ENCODE assay signal across 8 cellular contexts in genomic region chr17:77888242-77889134, GRCh38.
DNase-seq lines count a peak whose midpoint lies in the region; ATAC-seq and TF ChIP-seq lines count a peak whose summit lies in the region.

No MANE protein-coding gene starts in this region.

- DNase-seq in CD14-positive monocyte (ENCODE audit: low spot score) (no peak), T-cell (no peak), esophagus squamous epithelium (lab: John Stamatoyannopoulos, UW) (no peak), NAMALWA (ENCODE audit: low spot score) (no peak), Karpas-422 (no peak), H7 (no peak)

- peaks cover 52 to 81% (median 76%) of the 10 kb centered on the region in 3 donors for H3K27me3 Mint-ChIP-seq in CD14-positive monocyte (ENCODE audit: low read depth in 3 of 3)
- H3K27me3 Mint-ChIP-seq in T-cell = no peaks in the 10 kb centered on the region

- TF ChIP-seq POLR2A in esophagus squamous epithelium (IDR thresholded peaks at IDR 0.05) = no peak

- H3K27me3 ChIP-seq in esophagus squamous epithelium = peaks cover 0 to 88% (median 0%) of the 10 kb centered on the region in 4 donors
- peaks cover 20% of the 10 kb centered on the region for H3K27me3 ChIP-seq in neutrophil
- no peaks in the 10 kb centered on the region; the same call in 1 of the 2 replicates for H3K27me3 ChIP-seq in Karpas-422 (ENCODE audit: low read length)
- H3K27me3 ChIP-seq in H7 (ENCODE audit: control insufficient read depth, insufficient read depth, low read length) = no peaks in the 10 kb centered on the region; the same call in 1 of the 2 replicates

- H3K9me3 ChIP-seq in esophagus squamous epithelium (no peaks in the 10 kb centered on the region), neutrophil (no peaks in the 10 kb centered on the region), Karpas-422 (ENCODE audit: low read length) (no peaks in the 10 kb centered on the region)

- no peak overlapping the region for H3K4me2 ChIP-seq in Karpas-422 (ENCODE audit: low read depth, low read length, poor library complexity, severe bottlenecking)

- WGBS in esophagus squamous epithelium, 2 donors = 30 to 37% methylated on average over 12 to 13 of the region's 13 CpGs

- CTCF ChIA-PET in T-cell (lab: Charles Lee) = interaction anchor here in 1 of 2 donors (0.8 kb wide), 1 partner anchor 70 kb away, joined by 5 read pairs; the partner anchor contains the start of gene TNRC6C

- H4K20me1 ChIP-seq in Karpas-422 (ENCODE audit: insufficient read depth, low read depth, low read length) = no peaks in the 10 kb centered on the region

- peak overlapping the region; percentile 84 to 95 for H3K4me3 Mint-ChIP-seq in CD14-positive monocyte
- H3K4me3 Mint-ChIP-seq in T-cell = peak overlapping the region; percentile 86 to 90 (median 90)

- POLR2A ChIA-PET in T-cell (lab: Charles Lee) = interaction anchor here (0.7 to 1.1 kb wide), 4 partner anchors 12 to 501 kb away, joined by 5 to 7 read pairs (median 6); partner anchors contain the start of gene TNRC6C (in 1 of the 2)

- peak overlapping the region; percentile 19 to 64 (median 50) for H3K4me3 ChIP-seq in esophagus squamous epithelium
- H3K4me3 ChIP-seq in neutrophil (ENCODE audit: low read depth in 1 of 2, low read length in 1 of 2) = peak overlapping the region; percentile 65 to 72
- H3K4me3 ChIP-seq in Karpas-422 (ENCODE audit: low read length) = no peak overlapping the region
- no peak overlapping the region for H3K4me3 ChIP-seq in H7 (ENCODE audit: insufficient read depth, low read depth, low read length)

- peak overlapping the region; percentile 46 to 81 (median 74) for H3K27ac ChIP-seq in esophagus squamous epithelium
- peak overlapping the region; percentile 98 for H3K27ac ChIP-seq in neutrophil
- H3K27ac ChIP-seq in Karpas-422 (ENCODE audit: low read length) = no peak overlapping the region

- H3K9me2 ChIP-seq in Karpas-422 (replicated peaks; ENCODE audit: insufficient read depth, low read length) = no peaks in the 10 kb centered on the region

- H3K4me1 ChIP-seq in esophagus squamous epithelium = peaks cover 6 to 23% (median 10%) of the 10 kb centered on the region in 3 donors
- peaks cover 48 to 53% of the 10 kb centered on the region in 2 experiments for H3K4me1 ChIP-seq in neutrophil (ENCODE audit: control insufficient read depth in 1 of 2, insufficient read depth in 1 of 2, low read depth in 1 of 2, low read length in 1 of 2)
- H3K4me1 ChIP-seq in Karpas-422 (ENCODE audit: low read length) = peaks cover 37% of the 10 kb centered on the region

- H3K27ac Mint-ChIP-seq in CD14-positive monocyte (peak overlapping the region in 6 of 7 donors; percentile 93 to 96 (median 96)), T-cell (peak overlapping the region; percentile 94)

- ATAC-seq in T-cell (replicated peaks in 1 of 4) (peak in 1 of 4 experiments; percentile 3), HG02970 (IDR thresholded peaks at IDR 0.05; ENCODE audit: low FRiP score, unreplicated experiment) (no peak)

- H2AFZ ChIP-seq in Karpas-422 (ENCODE audit: low read length) = no peak overlapping the region

- H3K36me3 Mint-ChIP-seq in CD14-positive monocyte (peaks cover 5 to 11% of the 10 kb centered on the region in 2 donors), T-cell (no peaks in the 10 kb centered on the region)

- H3K4me1 Mint-ChIP-seq in CD14-positive monocyte = peaks cover 46% of the 10 kb centered on the region
- H3K4me1 Mint-ChIP-seq in T-cell = peaks cover 52 to 68% (median 59%) of the 10 kb centered on the region in 3 donors

- no peak overlapping the region for H3K9ac ChIP-seq in Karpas-422 (ENCODE audit: low read length)

- intact Hi-C loops in CD14-positive monocyte (cut with micrococcal nuclease) (loop anchor here in 1 of 2 donors (5.0 kb wide), 1 partner anchor 69 kb away; the partner anchor contains the start of gene TNRC6C), esophagus squamous epithelium (cut with DNase I) (no loop called here)

- TF ChIP-seq CTCF in CD14-positive monocyte (IDR thresholded peaks at IDR 0.05) (no peak), esophagus squamous epithelium (IDR thresholded peaks at IDR 0.05) (no peak), neutrophil (IDR thresholded peaks at IDR 0.05) (no peak)

- H3K9me3 Mint-ChIP-seq in CD14-positive monocyte = peaks cover 0 to 7% (median 4%) of the 10 kb centered on the region in 7 donors
- H3K9me3 Mint-ChIP-seq in T-cell = no peaks in the 10 kb centered on the region

- H3K79me2 ChIP-seq in Karpas-422 (ENCODE audit: low read length) = no peaks in the 10 kb centered on the region

- H3K36me3 ChIP-seq in esophagus squamous epithelium (no peaks in the 10 kb centered on the region), neutrophil (no peaks in the 10 kb centered on the region), Karpas-422 (ENCODE audit: insufficient read depth, low read length) (no peaks in the 10 kb centered on the region), H7 (replicated peaks; ENCODE audit: control insufficient read depth, insufficient read depth, low read length) (no peaks in the 10 kb centered on the region)

Comparison
In these comparisons a context has a peak if more than half of its experiments do, and no peak if none do; other contexts are left out.
1. H3K4me3 ChIP-seq: peak in esophagus squamous epithelium (4 of 4) and neutrophil (2 of 2); none in Karpas-422 (single experiment) and H7 (single experiment).